ENCODE assay signal across 22 cellular contexts in genomic region chr20:44234566-44235317, GRCh38. TPM values are rescaled to one million over a fixed set of nuclear protein-coding genes. Genes with fewer than 3 reads are reported as not detected.
"Had no signal": no experiment of that assay in that cellular context is flagged by ENCODE, and none has a peak within 500 bp of the region (broad histone marks: within the 10 kb centered on the region; RNA-seq: fewer than 3 reads in every experiment).

No MANE protein-coding gene starts in this region.

- H3K27me3 Mint-ChIP-seq: activated CD4-positive, alpha-beta T cell treated with anti-CD3 and anti-CD28 coated beads, Interleukin-2, amount 10 ng/mL, durations not matched to agents 24 days and 14 days had no signal

- H3K9me3 Mint-ChIP-seq: activated CD4-positive, alpha-beta T cell treated with anti-CD3 and anti-CD28 coated beads, Interleukin-2, amount 10 ng/mL, durations not matched to agents 24 days and 14 days; activated T-helper 2 cell treated with anti-CD3 and anti-CD28 coated beads, Interferon-gamma antibody, Interleukin-2, Interleukin-4, amounts not matched to agents 10 μg/mL and 5 μg/mL and 100 μg/mL, durations not matched to agents 14 hours and 24 hours and 36 hours; natural killer cell had no signal

- H3K4me2 ChIP-seq: hepatocyte, smooth muscle cell had no signal

- DNase-seq: activated CD4-positive, alpha-beta T cell treated with anti-CD3 and anti-CD28 coated beads, Interleukin-2, amount 10 ng/mL, durations not matched to agents 24 days and 14 days; activated naive CD4-positive, alpha-beta T cell treated with Interleukin-2 at 50 U/mL for 16 hours; anterior cingulate cortex; brain microvascular endothelial cell; central memory CD4-positive, alpha-beta T cell; endodermal cell; foreskin keratinocyte; natural killer cell; stimulated activated CD4-positive, alpha-beta T cell treated with anti-CD3 and anti-CD28 coated beads, Interleukin-4, amount 100 ng/mL, for 1 hour; stomach; T-helper 9 cell; trophoblast cell had no signal

- H3K4me3 ChIP-seq: hepatocyte, smooth muscle cell, stomach, vagina had no signal

- H3K27ac ChIP-seq: brain microvascular endothelial cell, epithelial cell of prostate, foreskin keratinocyte, hepatocyte, parathyroid adenoma, stomach, vagina had no signal

- H3K36me3 ChIP-seq: brain microvascular endothelial cell, stomach, vagina had no signal

- ATAC-seq: foreskin keratinocyte, natural killer cell, sciatic nerve had no signal

- H3K4me3 Mint-ChIP-seq: activated CD4-positive, alpha-beta T cell treated with anti-CD3 and anti-CD28 coated beads, Interleukin-2, amount 10 ng/mL, durations not matched to agents 24 days and 14 days; endodermal cell; memory B cell; natural killer cell had no signal

- H2AFZ ChIP-seq: hepatocyte, parathyroid adenoma had no signal

- H3K4me1 Mint-ChIP-seq: memory B cell had no signal

- H3K79me2 ChIP-seq: hepatocyte, parathyroid adenoma had no signal

- H3K27ac Mint-ChIP-seq: activated CD4-positive, alpha-beta T cell treated with anti-CD3 and anti-CD28 coated beads, Interleukin-2, amount 10 ng/mL, durations not matched to agents 24 days and 14 days; activated T-helper 2 cell treated with anti-CD3 and anti-CD28 coated beads, Interferon-gamma antibody, Interleukin-2, Interleukin-4, amounts not matched to agents 10 μg/mL and 5 μg/mL and 100 μg/mL, durations not matched to agents 14 hours and 24 hours and 36 hours; endodermal cell; memory B cell; natural killer cell had no signal

- H3K4me1 ChIP-seq: foreskin keratinocyte, parathyroid adenoma, stomach, vagina had no signal

- H3K36me3 Mint-ChIP-seq: memory B cell, natural killer cell had no signal

- H3K27me3 ChIP-seq: brain microvascular endothelial cell, foreskin keratinocyte, hepatocyte, stomach, vagina had no signal

- H3K9me3 ChIP-seq: stomach, vagina had no signal

- H3K9ac ChIP-seq: parathyroid adenoma had no signal

RNA-seq across cellular contexts. Expression of gene GDAP1L1, which starts 12.4 kb away (rescaled TPM):
- total RNA-seq: activated CD4-positive, alpha-beta T cell treated with anti-CD3 and anti-CD28 coated beads, Interleukin-2, amount 10 ng/mL, durations not matched to agents 24 days and 14 days; activated CD8-positive, alpha-beta memory T cell treated with anti-CD3 and anti-CD28 coated beads for 36 hours; activated T-helper 2 cell treated with anti-CD3 and anti-CD28 coated beads, Interferon-gamma antibody, Interleukin-2, Interleukin-4, amounts not matched to agents 10 μg/mL and 5 μg/mL and 100 μg/mL, durations not matched to agents 14 hours and 24 hours and 36 hours; foreskin keratinocyte; liver; natural killer cell; sciatic nerve; smooth muscle cell; vagina had no signal
- polyA plus RNA-seq: foreskin keratinocyte, liver, smooth muscle cell had no signal

RNA-seq across cellular contexts. Expression of gene JPH2, which starts 47.8 kb away (rescaled TPM):
- total RNA-seq: activated CD8-positive, alpha-beta memory T cell treated with anti-CD3 and anti-CD28 coated beads for 36 hours; activated T-helper 2 cell treated with anti-CD3 and anti-CD28 coated beads, Interferon-gamma antibody, Interleukin-2, Interleukin-4, amounts not matched to agents 10 μg/mL and 5 μg/mL and 100 μg/mL, durations not matched to agents 14 hours and 24 hours and 36 hours; natural killer cell had no signal
